24 cellular contexts compared by ENCODE assay signal in genomic region chr10:89398003-89398749, GRCh38. TPM values are rescaled to one million over a fixed set of nuclear protein-coding genes. Genes with fewer than 3 reads are reported as not detected.
DNase-seq lines count a peak whose midpoint lies in the region; ATAC-seq, FAIRE-seq and TF ChIP-seq lines count a peak whose summit lies in the region.
"Had no signal": no experiment of that assay in that cellular context is flagged by ENCODE, and none has a peak within 500 bp of the region (broad histone marks: within the 10 kb centered on the region; RNA-seq: fewer than 3 reads in every experiment).

No MANE protein-coding gene starts in this region.

- H3K79me2 ChIP-seq in endothelial cell of umbilical vein (ENCODE audit: control insufficient read depth, insufficient read depth, low read length) = no peaks in the 10 kb centered on the region

- peaks cover under 1% of the 10 kb centered on the region for H3K4me1 Mint-ChIP-seq in nephron
- H3K4me1 Mint-ChIP-seq: GM23338 had no signal

- H3K36me3 ChIP-seq in endothelial cell of umbilical vein (ENCODE audit: control insufficient read depth in 2 of 2, extremely low read depth in 1 of 2, insufficient read depth in 2 of 2, low read length in 2 of 2) = no peaks in the 10 kb centered on the region

- no peak for ATAC-seq in GM18873 (IDR thresholded peaks at IDR 0.05; ENCODE audit: low FRiP score, unreplicated experiment)
- ATAC-seq: CD8-positive, alpha-beta T cell; GM23338; left ventricle myocardium superior had no signal

- H3K4me3 Mint-ChIP-seq in nephron = peak overlapping the region in 1 of 3 experiments; percentile 13
- H3K4me3 Mint-ChIP-seq: activated naive CD8-positive, alpha-beta T cell treated with anti-CD3 and anti-CD28 coated beads, Interleukin-2, amount 10 ng/mL, durations not matched to agents 7 days and 5 days; activated T-helper 1 cell treated with anti-CD3 and anti-CD28 coated beads, Interleukin-12 subunit alpha, Interleukin-12 subunit beta, Interleukin-2, Interleukin-4 antibody, amounts not matched to agents 30 ng/mL and 10 ng/mL and 1 ng/mL, durations not matched to agents 14 hours and 24 hours and 36 hours; CD8-positive, alpha-beta T cell; GM23338; IgD-negative memory B cell had no signal

- POLR2A ChIA-PET in endothelial cell of umbilical vein (lab: Charles Lee) = no interaction called here

- H3K27me3 Mint-ChIP-seq in nephron (ENCODE audit: low read depth) = no peaks in the 10 kb centered on the region
- H3K27me3 Mint-ChIP-seq: activated naive CD8-positive, alpha-beta T cell treated with anti-CD3 and anti-CD28 coated beads, Interleukin-2, amount 10 ng/mL, durations not matched to agents 7 days and 5 days; IgD-negative memory B cell had no signal

- dilution Hi-C loops in endothelial cell of umbilical vein (cut with MboI; ENCODE audit: extremely low pct_ligation_motif_present, low sequenced_read_pairs) = no loop called here

- H4K20me1 ChIP-seq in endothelial cell of umbilical vein (replicated peaks; ENCODE audit: control insufficient read depth, extremely low read depth, insufficient read depth, low read length) = no peaks in the 10 kb centered on the region

- H3K27me3 ChIP-seq in endothelial cell of umbilical vein (ENCODE audit: control insufficient read depth in 2 of 2, insufficient read depth in 2 of 2, low read length in 2 of 2) = no peaks in the 10 kb centered on the region
- H3K27me3 ChIP-seq: esophagus squamous epithelium, right atrium auricular region, tibial artery had no signal

- H3K9me3 ChIP-seq in endothelial cell of umbilical vein (replicated peaks; ENCODE audit: control insufficient read depth, insufficient read depth, low read length) = no peaks in the 10 kb centered on the region
- H3K9me3 ChIP-seq: esophagus squamous epithelium, right atrium auricular region, tibial artery had no signal

- H3K27ac ChIP-seq in endothelial cell of umbilical vein (ENCODE audit: insufficient read depth, low read depth, low read length) = no peak overlapping the region
- H3K27ac ChIP-seq: esophagus squamous epithelium, right atrium auricular region, tibial artery had no signal

- H3K9me3 Mint-ChIP-seq in nephron = peaks cover 20% of the 10 kb centered on the region
- H3K9me3 Mint-ChIP-seq: activated naive CD8-positive, alpha-beta T cell treated with anti-CD3 and anti-CD28 coated beads, Interleukin-2, amount 10 ng/mL, durations not matched to agents 7 days and 5 days; CD8-positive, alpha-beta T cell; IgD-negative memory B cell had no signal

- peak overlapping the region; percentile 54 to 76 (median 57) for H3K27ac Mint-ChIP-seq in nephron
- H3K27ac Mint-ChIP-seq: activated naive CD8-positive, alpha-beta T cell treated with anti-CD3 and anti-CD28 coated beads, Interleukin-2, amount 10 ng/mL, durations not matched to agents 7 days and 5 days; activated T-helper 1 cell treated with anti-CD3 and anti-CD28 coated beads, Interleukin-12 subunit alpha, Interleukin-12 subunit beta, Interleukin-2, Interleukin-4 antibody, amounts not matched to agents 30 ng/mL and 10 ng/mL and 1 ng/mL, durations not matched to agents 14 hours and 24 hours and 36 hours; CD8-positive, alpha-beta T cell; GM23338; IgD-negative memory B cell had no signal

- no peaks in the 10 kb centered on the region for H3K4me1 ChIP-seq in endothelial cell of umbilical vein (ENCODE audit: control insufficient read depth, extremely low read depth, insufficient read depth, low read length)

- BruUV-seq in endothelial cell of umbilical vein (replicated peaks; lab: Mats Ljungman, UMichigan) = no TSS peak

- no peak overlapping the region for H3K4me2 ChIP-seq in endothelial cell of umbilical vein (ENCODE audit: insufficient read depth, low read length)
- H3K4me2 ChIP-seq: GM23338 had no signal

- no peak for TF ChIP-seq POLR2A in endothelial cell of umbilical vein (IDR thresholded peaks at IDR 0.05; ENCODE audit: low read depth, low read length)

- H2AFZ ChIP-seq in endothelial cell of umbilical vein (ENCODE audit: low read depth, low read length) = no peak overlapping the region
- H2AFZ ChIP-seq: GM23338 had no signal

- H3K9ac ChIP-seq in endothelial cell of umbilical vein (replicated peaks; ENCODE audit: extremely low read depth, insufficient read depth, low read length) = no peak overlapping the region

- H3K9me1 ChIP-seq in endothelial cell of umbilical vein (replicated peaks; ENCODE audit: control insufficient read depth, extremely low read depth, insufficient read depth, low read length) = no peaks in the 10 kb centered on the region

- TF ChIP-seq CTCF in endothelial cell of umbilical vein (IDR thresholded peaks at IDR 0.05; ENCODE audit: extremely low read depth in 1 of 2, insufficient read depth in 1 of 2, low read depth in 1 of 2, low read length in 2 of 2) (no peak), nephron (IDR thresholded peaks at IDR 0.05; ENCODE audit: unreplicated experiment in 3 of 3) (no peak)

- intact Hi-C loops in endothelial cell of umbilical vein (cut with micrococcal nuclease) = no loop called here

- CTCF ChIA-PET in endothelial cell of umbilical vein (lab: Charles Lee) = no interaction called here

- peak; percentile 56 for DNase-seq in ELR (ENCODE audit: low read depth)
- DNase-seq in LHCN-M2 (ENCODE audit: low read depth) = peak; percentile 91
- peak; percentile 16 for DNase-seq in endothelial cell of umbilical vein (ENCODE audit: low read depth, low spot score)
- DNase-seq in NCI-H2196 (lab: John Stamatoyannopoulos, UW; ENCODE audit: unreplicated experiment) = no peak
- DNase-seq in NCI-H510A (lab: John Stamatoyannopoulos, UW) = no peak
- DNase-seq: activated CD4-positive, CD25-positive, alpha-beta regulatory T cell treated with anti-CD3 and anti-CD28 coated beads, Interleukin-2, amount 50 U/mL, for 72 hours; activated naive CD8-positive, alpha-beta T cell treated with anti-CD3 and anti-CD28 coated beads, Interleukin-2, amount 10 ng/mL, durations not matched to agents 7 days and 5 days; caudate nucleus; CD8-positive, alpha-beta T cell; DMS79 treated with DMSO at 0.1 percent for 48 hours; esophagus squamous epithelium; left ventricle myocardium superior; NCI-H1694 treated with DMSO at 0.1 percent for 48 hours; NCI-H446 treated with DMSO at 0.1 percent for 48 hours; occipital lobe; RPMI8226; stimulated activated naive CD4-positive, alpha-beta T cell; tibial artery had no signal

- H3K36me3 Mint-ChIP-seq in nephron (ENCODE audit: low read depth) = peaks cover 25% of the 10 kb centered on the region

- no peak overlapping the region for H3K4me3 ChIP-seq in endothelial cell of umbilical vein (replicated peaks in 1 of 3; ENCODE audit: insufficient read depth in 1 of 3, low read depth in 1 of 3, low read length in 3 of 3)
- H3K4me3 ChIP-seq: esophagus squamous epithelium, GM23338, tibial artery had no signal

- FAIRE-seq in endothelial cell of umbilical vein (lab: Jason Lieb, UNC) = no peak

TF ChIP-seq in endothelial cell of umbilical vein, 7 proteins besides CTCF, POLR2A, EP300 and RAD21:
- TF ChIP-seq, protein P1, sequence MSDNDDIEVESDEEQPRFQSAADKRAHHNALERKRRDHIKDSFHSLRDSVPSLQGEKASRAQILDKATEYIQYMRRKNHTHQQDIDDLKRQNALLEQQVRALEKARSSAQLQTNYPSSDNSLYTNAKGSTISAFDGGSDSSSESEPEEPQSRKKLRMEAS (IDR thresholded peaks at IDR 0.05; ENCODE audit: insufficient read depth, insufficient read length) = no peak
- TF ChIP-seq EZH2 (IDR thresholded peaks at IDR 0.05; ENCODE audit: borderline replicate concordance, low read depth, low read length, severe bottlenecking) (no peak), POLR2AphosphoS5 (IDR thresholded peaks at IDR 0.05; ENCODE audit: insufficient read depth, low read depth, low read length) (no peak), GATA2 (IDR thresholded peaks at IDR 0.05; ENCODE audit: insufficient read depth, insufficient read length, low read depth, low read length) (no peak), JUN (IDR thresholded peaks at IDR 0.05; ENCODE audit: borderline replicate concordance, insufficient read depth, insufficient read length, low read depth) (no peak), MYC (IDR thresholded peaks at IDR 0.05; ENCODE audit: low read depth, low read length) (no peak), FOS (IDR thresholded peaks at IDR 0.05; ENCODE audit: borderline replicate concordance, insufficient read depth, low read length) (no peak)
TF ChIP-seq in endothelial cell of umbilical vein: peak in this region for 0.

RNA-seq across cellular contexts. Expression of gene IFIT1, which starts 5.8 kb away (rescaled TPM):
- total RNA-seq in LHCN-M2 (2014; rRNA removed) (33.3 and 70.9 TPM in 2 replicates), endothelial cell of umbilical vein (0.39 and 0.75 TPM in 2 replicates)
- polyA plus RNA-seq in LHCN-M2 (2012) = 7.0 TPM
- 0.51 and 0.57 TPM in 2 replicates for polyA plus RNA-seq in endothelial cell of umbilical vein
- polyA plus RNA-seq in endothelial cell of umbilical vein (2011; cell fraction: cytosol; rRNA removed) = 0.63 and 0.82 TPM in 2 replicates
- 0.60 and 0.66 TPM in 2 replicates for polyA plus RNA-seq in endothelial cell of umbilical vein (2011; cell fraction: nucleus; rRNA removed)
- 1.2 and 1.6 TPM in 2 replicates for polyA plus RNA-seq in endothelial cell of umbilical vein (2012)
- 0.51 and 0.68 TPM in 2 replicates for polyA minus RNA-seq in endothelial cell of umbilical vein
- 1.0 TPM for polyA minus RNA-seq in endothelial cell of umbilical vein (2011; cell fraction: cytosol; rRNA and poly(A)+ RNA removed)
- polyA minus RNA-seq in endothelial cell of umbilical vein (2011; cell fraction: nucleus; rRNA and poly(A)+ RNA removed) = 0.10 TPM in 1 of 2 replicates, not detected in the other

RNA-seq across cellular contexts. Expression of gene IFIT5, which starts 16.2 kb away (rescaled TPM):
- total RNA-seq in LHCN-M2 (2014; rRNA removed) = 32.1 and 40.5 TPM in 2 replicates
- polyA plus RNA-seq in LHCN-M2 (2012) = 7.6 TPM
- total RNA-seq in endothelial cell of umbilical vein = 3.2 and 4.0 TPM in 2 replicates
- polyA plus RNA-seq in endothelial cell of umbilical vein = 0.97 and 1.0 TPM in 2 replicates
- 1.3 and 1.4 TPM in 2 replicates for polyA plus RNA-seq in endothelial cell of umbilical vein (2011; cell fraction: cytosol; rRNA removed)
- polyA plus RNA-seq in endothelial cell of umbilical vein (2011; cell fraction: nucleus; rRNA removed) = 0.55 and 0.70 TPM in 2 replicates
- 0.49 and 0.56 TPM in 2 replicates for polyA plus RNA-seq in endothelial cell of umbilical vein (2012)
- 1.3 and 1.7 TPM in 2 replicates for polyA minus RNA-seq in endothelial cell of umbilical vein
- 1.0 TPM for polyA minus RNA-seq in endothelial cell of umbilical vein (2011; cell fraction: cytosol; rRNA and poly(A)+ RNA removed)
- 1.0 and 1.3 TPM in 2 replicates for polyA minus RNA-seq in endothelial cell of umbilical vein (2011; cell fraction: nucleus; rRNA and poly(A)+ RNA removed)

RNA-seq across cellular contexts. Expression of gene IFIT1B, which starts 20.3 kb away (rescaled TPM):
- total RNA-seq in LHCN-M2 (2014; rRNA removed) (not detected in 2 replicates), endothelial cell of umbilical vein (not detected in 2 replicates)
- polyA plus RNA-seq in LHCN-M2 (2012) = not detected
- not detected in 2 replicates for polyA plus RNA-seq in endothelial cell of umbilical vein
- not detected in 2 replicates for polyA plus RNA-seq in endothelial cell of umbilical vein (2011; cell fraction: cytosol; rRNA removed)
- not detected in 2 replicates for polyA plus RNA-seq in endothelial cell of umbilical vein (2011; cell fraction: nucleus; rRNA removed)
- not detected in 2 replicates for polyA plus RNA-seq in endothelial cell of umbilical vein (2012)
- polyA minus RNA-seq in endothelial cell of umbilical vein = not detected in 2 replicates
- not detected for polyA minus RNA-seq in endothelial cell of umbilical vein (2011; cell fraction: cytosol; rRNA and poly(A)+ RNA removed)
- polyA minus RNA-seq in endothelial cell of umbilical vein (2011; cell fraction: nucleus; rRNA and poly(A)+ RNA removed) = not detected in 2 replicates
- total RNA-seq: activated naive CD8-positive, alpha-beta T cell treated with anti-CD3 and anti-CD28 coated beads, Interleukin-2, amount 10 ng/mL, durations not matched to agents 7 days and 5 days; activated T-helper 1 cell treated with anti-CD3 and anti-CD28 coated beads, Interleukin-12 subunit alpha, Interleukin-12 subunit beta, Interleukin-2, Interleukin-4 antibody, amounts not matched to agents 30 ng/mL and 10 ng/mL and 1 ng/mL, durations not matched to agents 14 hours and 24 hours and 36 hours; CD8-positive, alpha-beta T cell; esophagus squamous epithelium; GM23338; left ventricle myocardium superior had no signal
- polyA plus RNA-seq: IgD-negative memory B cell had no signal

Comparison
In these comparisons a context has a peak if more than half of its experiments do, and no peak if none do; other contexts are left out.
1. DNase-seq: peak in ELR (single experiment), LHCN-M2 (single experiment) and endothelial cell of umbilical vein (single experiment); none in NCI-H2196 (single experiment) and NCI-H510A (single experiment).
2. RNA of gene IFIT1, which starts 5.8 kb away (total RNA-seq): 33.3 to 70.9 TPM in LHCN-M2; 0.39 to 0.75 TPM in endothelial cell of umbilical vein; every median in the first group is over 10 times any median in the second.